ENCODE assay signal across 1 cellular context in the genomic region with DNA sequence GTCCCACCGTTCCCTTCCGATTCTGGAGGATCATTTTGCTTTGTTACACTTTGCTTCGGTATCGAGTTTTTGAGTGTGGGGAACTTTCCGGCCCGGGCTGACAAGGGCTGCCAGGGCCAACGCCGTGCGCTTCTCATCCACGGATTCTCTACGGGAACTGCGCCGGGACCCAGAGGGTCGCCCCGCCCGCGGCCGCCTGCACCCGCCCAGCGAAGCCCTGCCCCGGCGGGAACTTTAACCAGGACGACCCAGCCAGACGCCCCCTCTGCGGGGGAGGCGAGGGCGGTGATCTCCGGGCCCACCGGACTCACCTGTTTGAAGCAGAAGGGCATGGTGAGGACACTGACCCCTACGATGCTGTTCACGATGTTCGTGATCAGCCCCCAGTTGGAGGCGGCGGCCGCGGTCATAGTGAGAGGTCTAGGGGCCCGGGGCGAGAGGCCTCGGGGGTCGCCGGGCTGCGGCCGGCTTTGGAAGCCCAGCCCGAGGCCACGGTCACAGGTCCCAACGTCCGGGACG.
TF ChIP-seq lines count a peak whose summit lies in the region.

No MANE protein-coding gene starts in this region.

TF ChIP-seq in GM23338, 12 proteins besides CTCF, POLR2A, EP300 and RAD21:
- TF ChIP-seq NANOG (IDR thresholded peaks at IDR 0.05; ENCODE audit: borderline replicate concordance), result no peak
- TF ChIP-seq, protein P1, sequence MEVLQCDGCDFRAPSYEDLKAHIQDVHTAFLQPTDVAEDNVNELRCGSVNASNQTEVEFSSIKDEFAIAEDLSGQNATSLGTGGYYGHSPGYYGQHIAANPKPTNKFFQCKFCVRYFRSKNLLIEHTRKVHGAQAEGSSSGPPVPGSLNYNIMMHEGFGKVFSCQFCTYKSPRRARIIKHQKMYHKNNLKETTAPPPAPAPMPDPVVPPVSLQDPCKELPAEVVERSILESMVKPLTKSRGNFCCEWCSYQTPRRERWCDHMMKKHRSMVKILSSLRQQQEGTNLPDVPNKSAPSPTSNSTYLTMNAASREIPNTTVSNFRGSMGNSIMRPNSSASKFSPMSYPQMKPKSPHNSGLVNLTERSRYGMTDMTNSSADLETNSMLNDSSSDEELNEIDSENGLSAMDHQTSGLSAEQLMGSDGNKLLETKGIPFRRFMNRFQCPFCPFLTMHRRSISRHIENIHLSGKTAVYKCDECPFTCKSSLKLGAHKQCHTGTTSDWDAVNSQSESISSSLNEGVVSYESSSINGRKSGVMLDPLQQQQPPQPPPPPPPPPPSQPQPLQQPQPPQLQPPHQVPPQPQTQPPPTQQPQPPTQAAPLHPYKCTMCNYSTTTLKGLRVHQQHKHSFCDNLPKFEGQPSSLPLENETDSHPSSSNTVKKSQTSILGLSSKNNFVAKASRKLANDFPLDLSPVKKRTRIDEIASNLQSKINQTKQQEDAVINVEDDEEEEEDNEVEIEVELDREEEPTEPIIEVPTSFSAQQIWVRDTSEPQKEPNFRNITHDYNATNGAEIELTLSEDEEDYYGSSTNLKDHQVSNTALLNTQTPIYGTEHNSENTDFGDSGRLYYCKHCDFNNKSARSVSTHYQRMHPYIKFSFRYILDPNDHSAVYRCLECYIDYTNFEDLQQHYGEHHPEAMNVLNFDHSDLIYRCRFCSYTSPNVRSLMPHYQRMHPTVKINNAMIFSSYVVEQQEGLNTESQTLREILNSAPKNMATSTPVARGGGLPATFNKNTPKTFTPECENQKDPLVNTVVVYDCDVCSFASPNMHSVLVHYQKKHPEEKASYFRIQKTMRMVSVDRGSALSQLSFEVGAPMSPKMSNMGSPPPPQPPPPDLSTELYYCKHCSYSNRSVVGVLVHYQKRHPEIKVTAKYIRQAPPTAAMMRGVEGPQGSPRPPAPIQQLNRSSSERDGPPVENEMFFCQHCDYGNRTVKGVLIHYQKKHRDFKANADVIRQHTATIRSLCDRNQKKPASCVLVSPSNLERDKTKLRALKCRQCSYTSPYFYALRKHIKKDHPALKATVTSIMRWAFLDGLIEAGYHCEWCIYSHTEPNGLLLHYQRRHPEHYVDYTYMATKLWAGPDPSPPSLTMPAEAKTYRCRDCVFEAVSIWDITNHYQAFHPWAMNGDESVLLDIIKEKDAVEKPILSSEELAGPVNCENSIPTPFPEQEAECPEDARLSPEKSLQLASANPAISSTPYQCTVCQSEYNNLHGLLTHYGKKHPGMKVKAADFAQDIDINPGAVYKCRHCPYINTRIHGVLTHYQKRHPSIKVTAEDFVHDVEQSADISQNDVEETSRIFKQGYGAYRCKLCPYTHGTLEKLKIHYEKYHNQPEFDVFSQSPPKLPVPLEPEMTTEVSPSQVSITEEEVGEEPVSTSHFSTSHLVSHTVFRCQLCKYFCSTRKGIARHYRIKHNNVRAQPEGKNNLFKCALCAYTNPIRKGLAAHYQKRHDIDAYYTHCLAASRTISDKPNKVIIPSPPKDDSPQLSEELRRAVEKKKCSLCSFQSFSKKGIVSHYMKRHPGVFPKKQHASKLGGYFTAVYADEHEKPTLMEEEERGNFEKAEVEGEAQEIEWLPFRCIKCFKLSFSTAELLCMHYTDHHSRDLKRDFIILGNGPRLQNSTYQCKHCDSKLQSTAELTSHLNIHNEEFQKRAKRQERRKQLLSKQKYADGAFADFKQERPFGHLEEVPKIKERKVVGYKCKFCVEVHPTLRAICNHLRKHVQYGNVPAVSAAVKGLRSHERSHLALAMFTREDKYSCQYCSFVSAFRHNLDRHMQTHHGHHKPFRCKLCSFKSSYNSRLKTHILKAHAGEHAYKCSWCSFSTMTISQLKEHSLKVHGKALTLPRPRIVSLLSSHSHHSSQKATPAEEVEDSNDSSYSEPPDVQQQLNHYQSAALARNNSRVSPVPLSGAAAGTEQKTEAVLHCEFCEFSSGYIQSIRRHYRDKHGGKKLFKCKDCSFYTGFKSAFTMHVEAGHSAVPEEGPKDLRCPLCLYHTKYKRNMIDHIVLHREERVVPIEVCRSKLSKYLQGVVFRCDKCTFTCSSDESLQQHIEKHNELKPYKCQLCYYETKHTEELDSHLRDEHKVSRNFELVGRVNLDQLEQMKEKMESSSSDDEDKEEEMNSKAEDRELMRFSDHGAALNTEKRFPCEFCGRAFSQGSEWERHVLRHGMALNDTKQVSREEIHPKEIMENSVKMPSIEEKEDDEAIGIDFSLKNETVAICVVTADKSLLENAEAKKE (CRISPR knock-in tag; IDR thresholded peaks at IDR 0.05), result no peak
